Comparison of ENCODE assay signal across 8 cellular contexts in genomic region chr10:103053659-103054581, GRCh38.
DNase-seq lines count a peak whose midpoint lies in the region; ATAC-seq and TF ChIP-seq lines count a peak whose summit lies in the region.

No MANE protein-coding gene starts in this region.

- H3K4me3 ChIP-seq in lung = no peak overlapping the region

- 40 to 46% methylated on average over 20 of the region's 20 CpGs for WGBS in lung, 2 donors

- DNase-seq in DMS53 (lab: John Stamatoyannopoulos, UW) (peak; percentile 90), dermis microvascular lymphatic vessel endothelial cell (ENCODE audit: low read depth in 2 of 2) (peak; percentile 18 to 68), lung (ENCODE audit: low spot score) (peak; percentile 63), H4 (ENCODE audit: low spot score) (no peak)
- DNase-seq in activated CD4-positive, alpha-beta T cell treated with anti-CD3 and anti-CD28 coated beads, Interleukin-2, amount 50 U/mL, for 1 hour = peak; percentile 36
- peak; percentile 21 to 24 for DNase-seq in stimulated activated CD8-positive, alpha-beta memory T cell treated with anti-CD3 and anti-CD28 coated beads, Interleukin-15, amount 100 ng/mL, for 4 hours (ENCODE audit: low read depth in 2 of 2)

- H3K4me1 ChIP-seq in lung (ENCODE audit: control insufficient read depth in 2 of 2, insufficient read depth in 2 of 2, low read length in 2 of 2) = peaks cover 0 to 1% of the 10 kb centered on the region in 2 donors

- H3K27me3 ChIP-seq in lung (ENCODE audit: control insufficient read depth, insufficient read depth) = no peaks in the 10 kb centered on the region

- H3K9me3 ChIP-seq in KOPT-K1 (ENCODE audit: insufficient read depth, low read length, poor library complexity, severe bottlenecking) (no peaks in the 10 kb centered on the region), lung (ENCODE audit: control insufficient read depth in 2 of 2, insufficient read depth in 1 of 2, low read length in 1 of 2) (no peaks in the 10 kb centered on the region)

- H3K27ac ChIP-seq in KOPT-K1 (ENCODE audit: low read depth, low read length, poor library complexity, severe bottlenecking) (peak overlapping the region; percentile 64), lung (ENCODE audit: low read depth in 1 of 2, low read length in 1 of 2) (peak overlapping the region in 1 of 2 donors; percentile 7)

- peak; percentile 83 for ATAC-seq in GM21447 (IDR thresholded peaks at IDR 0.05; ENCODE audit: unreplicated experiment)
- ATAC-seq in lung (ENCODE audit: insufficient read depth, low FRiP score) = peak; percentile 86

- H3K36me3 ChIP-seq in KOPT-K1 (ENCODE audit: insufficient read depth, low read length) (no peaks in the 10 kb centered on the region), lung (ENCODE audit: control insufficient read depth in 2 of 2, insufficient read depth in 2 of 2, low read length in 2 of 2) (peaks cover 0 to 4% of the 10 kb centered on the region in 2 donors)

- peak; percentile 4 for TF ChIP-seq CTCF in lung (IDR thresholded peaks at IDR 0.05; ENCODE audit: control extremely low read depth, extremely low read depth)
